In genomic region chr1:158180741-158181576, GRCh38 we compare ENCODE assay signal across 8 cellular contexts. TPM values are rescaled to one million over a fixed set of nuclear protein-coding genes. Genes with fewer than 3 reads are reported as not detected.
DNase-seq lines count a peak whose midpoint lies in the region; ATAC-seq and TF ChIP-seq lines count a peak whose summit lies in the region.

CD1D (plus strand) TSS chr1:158180895; CDS start chr1:158181102, 207 bp downstream.

- no peak within 1 kb of the TSS for H2BK15ac ChIP-seq in mesenchymal stem cell (ENCODE audit: low read depth, poor library complexity, severe bottlenecking)

- H3K4me3 ChIP-seq in GM06990 (replicated peaks; ENCODE audit: low read depth, low read length): peak within 1 kb of the TSS; percentile 35
- H3K4me3 ChIP-seq in duodenal mucosa (ENCODE audit: low read depth in 1 of 2, low read length in 2 of 2): peak within 1 kb of the TSS; percentile 83 to 86
- H3K4me3 ChIP-seq in mesenchymal stem cell (ENCODE audit: insufficient read depth in 1 of 2, low read depth in 1 of 2, low read length in 2 of 2): peak within 1 kb of the TSS; percentile 28 to 78
- H3K4me3 ChIP-seq in tibial nerve: peak within 1 kb of the TSS; percentile 30 to 61 (median 52)

- H3K27ac ChIP-seq in duodenal mucosa (ENCODE audit: low read depth, low read length) (no peak within 1 kb of the TSS), mesenchymal stem cell (ENCODE audit: low read length, poor library complexity, severe bottlenecking) (no peak within 1 kb of the TSS), tibial nerve (peak within 1 kb of the TSS in 2 of 4 donors; percentile 42 to 66)

- peak within 1 kb of the TSS in 1 of 2 experiments; percentile 10 for H3K23ac ChIP-seq in mesenchymal stem cell (ENCODE audit: low read length in 2 of 2)

- H2AFZ ChIP-seq in mesenchymal stem cell (ENCODE audit: low read depth, low read length): peak within 1 kb of the TSS; percentile 83

- H4K8ac ChIP-seq in mesenchymal stem cell (ENCODE audit: low read length): peak within 1 kb of the TSS; percentile 78

- H3K4me1 ChIP-seq in duodenal mucosa (ENCODE audit: control insufficient read depth in 1 of 2, insufficient read depth in 2 of 2, low read length in 2 of 2): peaks cover 18 to 33% of the 10 kb centered on the region in 2 donors
- peaks cover 11% of the 10 kb centered on the region for H3K4me1 ChIP-seq in mesenchymal stem cell (ENCODE audit: control insufficient read depth, insufficient read depth, low read depth, low read length)
- peaks cover 0 to 26% (median 4%) of the 10 kb centered on the region in 4 donors for H3K4me1 ChIP-seq in tibial nerve

- WGBS in mesenchymal stem cell: 1% methylated on average over 61 of the region's 63 CpGs
- WGBS in tibial nerve, 2 donors: 1% methylated on average over 42 to 63 of the region's 63 CpGs

- H3K4me2 ChIP-seq in mesenchymal stem cell (ENCODE audit: low read length, poor library complexity, severe bottlenecking): peak within 1 kb of the TSS; percentile 67

- no peak within 1 kb of the TSS for H2AK5ac ChIP-seq in mesenchymal stem cell (ENCODE audit: low read length, severe bottlenecking)

- TF ChIP-seq EP300 in tibial nerve (IDR thresholded peaks at IDR 0.05): no peak

- no peak for TF ChIP-seq POLR2A in tibial nerve (IDR thresholded peaks at IDR 0.05)

- H3K27me3 ChIP-seq in GM06990 (replicated peaks; ENCODE audit: control insufficient read depth, insufficient read depth, low read length) (peaks cover 7% of the 10 kb centered on the region), duodenal mucosa (ENCODE audit: control insufficient read depth in 1 of 2, insufficient read depth in 2 of 2, low read length in 2 of 2) (no peaks in the 10 kb centered on the region), mesenchymal stem cell (ENCODE audit: control insufficient read depth in 1 of 2, insufficient read depth in 1 of 2, low read length in 2 of 2) (peaks cover 69 to 76% of the 10 kb centered on the region in 2 experiments), tibial nerve (peaks cover 0 to 24% of the 10 kb centered on the region in 2 donors)

- no peak within 1 kb of the TSS for H2BK5ac ChIP-seq in mesenchymal stem cell (ENCODE audit: low read depth, low read length, poor library complexity, severe bottlenecking)

- ATAC-seq in GM18858 (IDR thresholded peaks at IDR 0.05; ENCODE audit: unreplicated experiment): no peak

- H3K9ac ChIP-seq in duodenal mucosa (ENCODE audit: low read depth in 1 of 2, low read length in 2 of 2): peak within 1 kb of the TSS; percentile 51 to 79
- peak within 1 kb of the TSS; percentile 51 for H3K9ac ChIP-seq in mesenchymal stem cell (ENCODE audit: low read length)

- DNase-seq in GM06990 (ENCODE audit: extremely low read depth, insufficient read length): peak; percentile 57
- peak; percentile 79 for DNase-seq in NCI-H1105 treated with DMSO at 0.1 percent for 48 hours (lab: John Stamatoyannopoulos, UW)
- DNase-seq in mesenchymal stem cell: peak; percentile 56
- DNase-seq in tibial nerve (ENCODE audit: low spot score in 2 of 2): no peak
- DNase-seq in globus pallidus (ENCODE audit: low spot score): no peak
- DNase-seq in NCI-H187 (lab: John Stamatoyannopoulos, UW): no peak

- peak within 1 kb of the TSS; percentile 55 to 69 for H3K18ac ChIP-seq in mesenchymal stem cell (ENCODE audit: low read depth in 1 of 2, low read length in 2 of 2)

- no peak within 1 kb of the TSS for H2BK120ac ChIP-seq in mesenchymal stem cell (ENCODE audit: low read depth, low read length)

- H3K4ac ChIP-seq in mesenchymal stem cell (ENCODE audit: low read depth in 1 of 2, low read length in 2 of 2): peak within 1 kb of the TSS; percentile 24 to 32

- no peaks in the 10 kb centered on the region for H3K36me3 ChIP-seq in GM06990 (ENCODE audit: control insufficient read depth, insufficient read depth, low read length)
- H3K36me3 ChIP-seq in duodenal mucosa (ENCODE audit: control insufficient read depth in 1 of 2, insufficient read depth in 2 of 2, low read length in 2 of 2): peaks cover 6 to 10% of the 10 kb centered on the region in 2 donors
- no peaks in the 10 kb centered on the region for H3K36me3 ChIP-seq in mesenchymal stem cell (ENCODE audit: control insufficient read depth in 1 of 2, insufficient read depth in 2 of 2, low read depth in 1 of 2, low read length in 2 of 2)
- H3K36me3 ChIP-seq in tibial nerve: no peaks in the 10 kb centered on the region

- TF ChIP-seq CTCF in GM06990 (IDR thresholded peaks at IDR 0.05; ENCODE audit: insufficient read depth, low read length, poor library complexity, severe bottlenecking): no peak
- no peak for TF ChIP-seq CTCF in tibial nerve (IDR thresholded peaks at IDR 0.05)

- peak within 1 kb of the TSS; percentile 1 to 44 for H2BK12ac ChIP-seq in mesenchymal stem cell (ENCODE audit: low read length in 2 of 2)

- H3K79me1 ChIP-seq in mesenchymal stem cell (replicated peaks; ENCODE audit: low read length, poor library complexity, severe bottlenecking): no peaks in the 10 kb centered on the region

- peak within 1 kb of the TSS in 1 of 2 experiments; percentile 93 for H3K14ac ChIP-seq in mesenchymal stem cell (ENCODE audit: low read length in 2 of 2)

- H3K9me3 ChIP-seq in duodenal mucosa (ENCODE audit: control insufficient read depth in 1 of 2, low read length in 2 of 2) (no peaks in the 10 kb centered on the region), mesenchymal stem cell (ENCODE audit: control insufficient read depth, low read length) (no peaks in the 10 kb centered on the region), tibial nerve (no peaks in the 10 kb centered on the region)

- peak within 1 kb of the TSS; percentile 37 for H4K91ac ChIP-seq in mesenchymal stem cell (ENCODE audit: low read length)

RNA-seq across cellular contexts. Expression of gene CD1D, which starts in this region (rescaled TPM):
- polyA plus RNA-seq in mesenchymal stem cell (2013, experiment 1 of 2): 5.1 TPM
- 5.2 TPM for polyA plus RNA-seq in mesenchymal stem cell (2013, experiment 2 of 2)
- 1 to 10 TPM in 3 of 4 donors, under 1 TPM in 1; 0.63 to 4.2 (median 2.2) TPM for total RNA-seq in tibial nerve

Comparison
In these comparisons a context has a peak if more than half of its experiments do, and no peak if none do; other contexts are left out.
1. DNase-seq: peak in GM06990 (single experiment), NCI-H1105 treated with DMSO at 0.1 percent for 48 hours (single experiment) and mesenchymal stem cell (single experiment); none in tibial nerve (0 of 2), globus pallidus (single experiment) and NCI-H187 (0 of 2).
2. Peak in every context shown above with its lines, with median percentiles within 50 percentile points of each other: H3K4me3 ChIP-seq.